Comparison of ENCODE assay signal across 18 cellular contexts in genomic region chr22:43234299-43234988, GRCh38.
"Had no signal": no experiment of that assay in that cellular context is flagged by ENCODE, and none has a peak within 500 bp of the region (broad histone marks: within the 10 kb centered on the region; RNA-seq: fewer than 3 reads in every experiment).

No MANE protein-coding gene starts in this region.

- H3K36me3 ChIP-seq: tibial artery had no signal

- H3K4me3 Mint-ChIP-seq: activated CD4-positive, alpha-beta memory T cell treated with anti-CD3 and anti-CD28 coated beads for 36 hours; activated naive CD8-positive, alpha-beta T cell; naive thymus-derived CD4-positive, alpha-beta T cell; WTC11 had no signal

- FAIRE-seq: endometrium, kidney, urothelium cell line had no signal

- H3K27ac ChIP-seq: tibial artery had no signal

- H3K9me3 Mint-ChIP-seq: activated CD4-positive, alpha-beta memory T cell treated with anti-CD3 and anti-CD28 coated beads for 36 hours; WTC11 had no signal

- H3K9me3 ChIP-seq: tibial artery had no signal

- H3K27me3 Mint-ChIP-seq: activated CD4-positive, alpha-beta memory T cell treated with anti-CD3 and anti-CD28 coated beads for 36 hours had no signal

- H3K36me3 Mint-ChIP-seq: activated CD4-positive, alpha-beta memory T cell treated with anti-CD3 and anti-CD28 coated beads for 36 hours; activated naive CD8-positive, alpha-beta T cell; naive thymus-derived CD4-positive, alpha-beta T cell; WTC11 had no signal

- H3K4me3 ChIP-seq: tibial artery had no signal

- DNase-seq: activated CD4-positive, alpha-beta memory T cell treated with anti-CD3 and anti-CD28 coated beads for 36 hours; activated CD4-positive, alpha-beta T cell treated with anti-CD3 and anti-CD28 coated beads for 4 hours; activated T-cell treated with anti-CD3 and anti-CD28 coated beads for 4 hours; erythroblast; foreskin melanocyte; kidney; mammary epithelial cell; naive thymus-derived CD4-positive, alpha-beta T cell; nucleus accumbens; posterior cingulate gyrus; stimulated activated CD4-positive, alpha-beta T cell treated with anti-CD3 and anti-CD28 coated beads, Interleukin-12 subunit alpha, Interleukin-12 subunit beta, amount 100 ng/mL, for 4 hours; stimulated activated CD4-positive, alpha-beta T cell treated with anti-CD3 and anti-CD28 coated beads, Interleukin-1b, Interleukin-23, amount 100 ng/mL, for 48 hours; stimulated activated naive CD4-positive, alpha-beta T cell treated with Interleukin-2 at 50 U/mL for 16 hours; tibial artery had no signal

- H3K27ac Mint-ChIP-seq: activated CD4-positive, alpha-beta memory T cell treated with anti-CD3 and anti-CD28 coated beads for 36 hours; activated naive CD8-positive, alpha-beta T cell; naive thymus-derived CD4-positive, alpha-beta T cell had no signal
